23 cellular contexts compared by ENCODE assay signal in the genomic region with DNA sequence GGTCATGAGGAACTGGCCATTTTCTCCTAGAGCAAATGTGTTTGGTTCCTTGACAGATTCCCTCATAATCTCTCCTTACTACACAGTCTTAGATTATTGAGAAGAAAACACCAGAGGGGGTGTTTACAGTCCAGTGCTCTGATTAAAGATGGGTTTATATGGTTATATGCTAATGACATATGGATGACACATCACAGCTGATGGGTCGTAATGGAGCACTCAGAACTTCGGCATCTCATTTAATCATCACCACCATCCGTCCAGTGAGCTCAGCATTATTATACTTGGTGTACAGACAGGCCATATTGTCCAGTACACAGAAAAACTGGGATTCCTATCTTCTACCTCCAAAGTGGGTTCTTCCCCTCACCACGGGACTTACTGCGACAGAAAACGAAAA. TPM values are rescaled to one million over a fixed set of nuclear protein-coding genes. Genes with fewer than 3 reads are reported as not detected.
DNase-seq lines count a peak whose midpoint lies in the region; ATAC-seq and TF ChIP-seq lines count a peak whose summit lies in the region.
"Had no signal": no experiment of that assay in that cellular context is flagged by ENCODE, and none has a peak within 500 bp of the region (broad histone marks: within the 10 kb centered on the region; RNA-seq: fewer than 3 reads in every experiment).

No MANE protein-coding gene starts in this region.

- TF ChIP-seq POLR2A in lower leg skin (IDR thresholded peaks at IDR 0.05), result no peak

- TF ChIP-seq CTCF in foreskin fibroblast (IDR thresholded peaks at IDR 0.05; ENCODE audit: low read depth, low read length), result no peak
- TF ChIP-seq CTCF in lower leg skin (IDR thresholded peaks at IDR 0.05), result no peak

- H3K4me3 ChIP-seq in foreskin fibroblast (ENCODE audit: low read depth in 1 of 2, low read length in 2 of 2), result no peak overlapping the region
- no peak overlapping the region for H3K4me3 ChIP-seq in lower leg skin (ENCODE audit: low read depth, poor library complexity, severe bottlenecking)
- H3K4me3 ChIP-seq: BLaER1, SJSA1 had no signal

- 89 to 92% methylated on average over 6 of the region's 6 CpGs for WGBS in lower leg skin, 2 donors

- ATAC-seq in HG03432 (IDR thresholded peaks at IDR 0.05; ENCODE audit: unreplicated experiment), result no peak
- ATAC-seq: T-cell had no signal

- intact Hi-C loops in lower leg skin (cut with DNase I; ENCODE audit: low total_unique reads), result no loop called here

- DNase-seq in EH (ENCODE audit: low read depth) (peak; percentile 23), HS-5 (ENCODE audit: low read depth) (peak; percentile 40), RPMI7951 (ENCODE audit: low read depth) (peak; percentile 30), foreskin fibroblast (peak; percentile 26 to 38), lower leg skin (ENCODE audit: low spot score in 2 of 2) (no peak), NCI-H2196 treated with DMSO at 0.1 percent for 48 hours (lab: John Stamatoyannopoulos, UW; ENCODE audit: unreplicated experiment) (no peak)
- DNase-seq: CD4-positive, CD25-positive, alpha-beta regulatory T cell; DMS53; Karpas-422; MV-4-11; NCI-H1105; NCI-H146; NCI-H1930; NCI-H2107; NCI-H446; NCI-H524 treated with DMSO at 0.1 percent for 48 hours; NCI-H774; Right ventricle myocardium superior; RPMI8226; T-cell had no signal

RNA-seq across cellular contexts. Expression of a gene that starts 22.4 kb away (rescaled TPM):
- 0.12 and 0.29 TPM in 2 replicates for total RNA-seq in RPMI7951 (2014; rRNA removed; shearing (Covaris generic))
- total RNA-seq in lower leg skin, result 1 to 10 TPM in 2 of 4 donors, under 1 TPM in 2; 0.59 to 2.4 (median 1.2) TPM
- total RNA-seq: CD4-positive, CD25-positive, alpha-beta regulatory T cell had no signal

Comparison
In these comparisons a context has a peak if more than half of its experiments do, and no peak if none do; other contexts are left out.
1. DNase-seq: peak in EH (single experiment), HS-5 (single experiment), RPMI7951 (single experiment) and foreskin fibroblast (2 of 2); none in lower leg skin (0 of 2) and NCI-H2196 treated with DMSO at 0.1 percent for 48 hours (single experiment).